Comparison of ENCODE assay signal across 2 cellular contexts in genomic region chr2:3626817-3627499, GRCh38.
A peak's percentile ranks its signal among the peaks of the same experiment; 100 is the strongest.
TF ChIP-seq lines count a peak whose summit lies in the region.

No MANE protein-coding gene starts in this region.

TF ChIP-seq in K562, 482 proteins besides CTCF, POLR2A, EP300 and RAD21:
- no peak for TF ChIP-seq THAP7 (CRISPR knock-in tag; IDR thresholded peaks at IDR 0.05)
- peak; percentile 1; the same call in 1 of the 2 replicates for TF ChIP-seq ESRRA (IDR thresholded peaks at IDR 0.05; ENCODE audit: borderline replicate concordance, low read depth)
- TF ChIP-seq TARDBP (IDR thresholded peaks at IDR 0.05): no peak

TF ChIP-seq in liver, 16 proteins besides CTCF, POLR2A, EP300 and RAD21:
- no peak for TF ChIP-seq ATF3 (IDR thresholded peaks at IDR 0.05)
- no peak for TF ChIP-seq HNF4A (conservative IDR thresholded peaks at IDR 0.05)
- no peak for TF ChIP-seq NR2F2 (IDR thresholded peaks at IDR 0.05)
- TF ChIP-seq MAX (IDR thresholded peaks at IDR 0.05): no peak
- TF ChIP-seq HNF4G (IDR thresholded peaks at IDR 0.05): no peak
- TF ChIP-seq FOXA2 (IDR thresholded peaks at IDR 0.05): no peak
- no peak for TF ChIP-seq ZBTB33 (IDR thresholded peaks at IDR 0.05)
- no peak for TF ChIP-seq GABPA (IDR thresholded peaks at IDR 0.05 in 1 of 2, conservative IDR thresholded peaks at IDR 0.05 in 1 of 2)
- no peak for TF ChIP-seq RXRA (IDR thresholded peaks at IDR 0.05)
- TF ChIP-seq YY1 (IDR thresholded peaks at IDR 0.05): no peak
- no peak for TF ChIP-seq EGR1 (IDR thresholded peaks at IDR 0.05; ENCODE audit: low read depth in 2 of 2)
- TF ChIP-seq FOXA1 (IDR thresholded peaks at IDR 0.05): no peak
- TF ChIP-seq TAF1 (conservative IDR thresholded peaks at IDR 0.05): no peak
- TF ChIP-seq SP1 (IDR thresholded peaks at IDR 0.05): no peak
